Comparison of ENCODE assay signal across 8 cellular contexts in genomic region chr17:39699818-39700147, GRCh38. TPM values are rescaled to one million over a fixed set of nuclear protein-coding genes. Genes with fewer than 3 reads are reported as not detected.
DNase-seq lines count a peak whose midpoint lies in the region; ATAC-seq, FAIRE-seq and TF ChIP-seq lines count a peak whose summit lies in the region.

Gene ERBB2 (plus strand): TSS chr17:39700064. CDS start chr17:39700239, 175 bp downstream.

- CTCF ChIA-PET in activated naive CD4-positive, alpha-beta T cell treated with anti-CD3 and anti-CD28 coated beads, Interleukin-2, amount 10 ng/mL, durations not matched to agents 7 days and 5 days (lab: Charles Lee) = interaction anchor here (1.0 kb wide), 1 partner anchor 11 kb away, joined by 3 read pairs; the partner anchor contains the start of gene PGAP3
- CTCF ChIA-PET in HepG2 (lab: Yijun Ruan, JAX; ENCODE audit: low intra/inter-chr PET ratio, low total read pairs) = no interaction called here

- TF ChIP-seq POLR2A in HepG2 (IDR thresholded peaks at IDR 0.05; ENCODE audit: insufficient read depth in 1 of 2, low read depth in 2 of 2, low read length in 2 of 2) = peak; percentile 53 to 73

- TF ChIP-seq CTCF in HepG2 (CRISPR knock-in tag; IDR thresholded peaks at IDR 0.05) = 0 out of 2 replicates have a peak, but pooled peaks have one; percentile 14

- no peak for TF ChIP-seq EP300 in HepG2 (IDR thresholded peaks at IDR 0.05; ENCODE audit: low read depth in 2 of 2, low read length in 2 of 2)
- TF ChIP-seq EP300 in HepG2 (CRISPR knock-in tag; IDR thresholded peaks at IDR 0.05; ENCODE audit: borderline replicate concordance) = no peak

- DNase-seq in activated naive CD4-positive, alpha-beta T cell treated with anti-CD3 and anti-CD28 coated beads, Interleukin-2, amount 10 ng/mL, durations not matched to agents 7 days and 5 days = no peak
- DNase-seq in activated naive CD4-positive, alpha-beta T cell (lab: John Stamatoyannopoulos, UW) = no peak
- DNase-seq in dermis blood vessel endothelial cell = peak; percentile 12
- peak; percentile 64 for DNase-seq in HepG2 (ENCODE audit: low spot score)
- no peak for DNase-seq in activated CD4-positive, alpha-beta T cell treated with anti-CD3 and anti-CD28 coated beads for 4 hours

- H3K27ac ChIP-seq in HepG2 (ENCODE audit: extremely low read length, insufficient read depth, low read length) (peak within 1 kb of the TSS; percentile 78), stomach smooth muscle (ENCODE audit: low read length) (peak within 1 kb of the TSS; percentile 62)

- H3K4me3 ChIP-seq in HepG2 (replicated peaks in 1 of 3; ENCODE audit: insufficient read depth in 1 of 3, low read depth in 2 of 3, low read length in 3 of 3) = peak within 1 kb of the TSS; percentile 90 to 94 (median 90)
- peak within 1 kb of the TSS; percentile 72 to 79 for H3K4me3 ChIP-seq in stomach smooth muscle (ENCODE audit: low read length in 2 of 2)

- WGBS in HepG2 (ENCODE audit: low lambda C conversion rate) = 2% methylated on average over 12 of the region's 20 CpGs

- peak; percentile 20 for ATAC-seq in HepG2
- no peak for ATAC-seq in HG03571 (IDR thresholded peaks at IDR 0.05; ENCODE audit: unreplicated experiment)
- ATAC-seq in HG02678 (IDR thresholded peaks at IDR 0.05; ENCODE audit: unreplicated experiment) = no peak

- H4K20me1 ChIP-seq in HepG2 (ENCODE audit: insufficient read depth, low read length) = peaks cover 6% of the 10 kb centered on the region; the same call in 1 of the 2 replicates

- H3K4me1 ChIP-seq in HepG2 (ENCODE audit: insufficient read depth, low read length) = peaks cover 78% of the 10 kb centered on the region
- H3K4me1 ChIP-seq in stomach smooth muscle (ENCODE audit: control insufficient read depth, insufficient read depth, low read length) = peaks cover 28% of the 10 kb centered on the region

- peak within 1 kb of the TSS; percentile 92 for H3K4me2 ChIP-seq in HepG2 (ENCODE audit: low read depth, low read length)

- H3K27me3 ChIP-seq in HepG2 (ENCODE audit: control insufficient read depth in 1 of 2, insufficient read depth in 2 of 2, low read length in 2 of 2) (no peaks in the 10 kb centered on the region), stomach smooth muscle (ENCODE audit: control insufficient read depth in 1 of 2, insufficient read depth in 2 of 2, low read length in 2 of 2) (no peaks in the 10 kb centered on the region)

- no peaks in the 10 kb centered on the region for H3K9me3 ChIP-seq in HepG2 (ENCODE audit: low read length)
- H3K9me3 ChIP-seq in stomach smooth muscle (ENCODE audit: control insufficient read depth in 2 of 2, low read length in 2 of 2) = no peaks in the 10 kb centered on the region

- H3K9me3 Mint-ChIP-seq in activated naive CD4-positive, alpha-beta T cell treated with anti-CD3 and anti-CD28 coated beads, Interleukin-2, amount 10 ng/mL, durations not matched to agents 7 days and 5 days = no peaks in the 10 kb centered on the region

- H3K27me3 Mint-ChIP-seq in activated naive CD4-positive, alpha-beta T cell treated with anti-CD3 and anti-CD28 coated beads, Interleukin-2, amount 10 ng/mL, durations not matched to agents 7 days and 5 days = peaks cover 74% of the 10 kb centered on the region

- H3K4me3 Mint-ChIP-seq in activated naive CD4-positive, alpha-beta T cell treated with anti-CD3 and anti-CD28 coated beads, Interleukin-2, amount 10 ng/mL, durations not matched to agents 7 days and 5 days = peak within 1 kb of the TSS; percentile 43

- intact Hi-C loops in HepG2 (cut with micrococcal nuclease; ENCODE audit: unreplicated experiment) = no loop called here

- no TSS peak for BruUV-seq in HepG2 (replicated peaks; lab: Mats Ljungman, UMichigan)

- H3K36me3 ChIP-seq in HepG2 (replicated peaks in 1 of 2; ENCODE audit: control insufficient read depth in 1 of 2, insufficient read depth in 2 of 2, low read length in 2 of 2) (peaks cover 0 to 2% of the 10 kb centered on the region in 2 experiments; a peak in 2 of 5 replicates), stomach smooth muscle (ENCODE audit: control insufficient read depth in 2 of 2, insufficient read depth in 2 of 2, low read length in 2 of 2) (no peaks in the 10 kb centered on the region)

- no peaks in the 10 kb centered on the region for H3K36me3 Mint-ChIP-seq in activated naive CD4-positive, alpha-beta T cell treated with anti-CD3 and anti-CD28 coated beads, Interleukin-2, amount 10 ng/mL, durations not matched to agents 7 days and 5 days

- peak; percentile 77 for FAIRE-seq in HepG2 (lab: Jason Lieb, UNC)

- H3K4me1 Mint-ChIP-seq in activated naive CD4-positive, alpha-beta T cell treated with anti-CD3 and anti-CD28 coated beads, Interleukin-2, amount 10 ng/mL, durations not matched to agents 7 days and 5 days = peaks cover 10% of the 10 kb centered on the region

- POLR2A ChIA-PET in HepG2 (lab: Yijun Ruan, JAX) = interaction anchor here (0.9 to 6.6 kb wide), 13 partner anchors 12 to 69 kb away, joined by 3 to 118 read pairs (median 11); partner anchors contain the start of genes GRB7, MIEN1, PGAP3 and STARD3

- in situ Hi-C loops in HepG2 (cut with HindIII; ENCODE audit: extremely low pct_ligation_motif_present, low pct_unique_long_range_greater_than_20kb) = no loop called here

- H3K9ac ChIP-seq in HepG2 (ENCODE audit: insufficient read depth, low read depth, low read length) (peak within 1 kb of the TSS; percentile 88), stomach smooth muscle (ENCODE audit: low read length in 2 of 2) (peak within 1 kb of the TSS; percentile 73 to 78)

- no peak within 1 kb of the TSS for H2AFZ ChIP-seq in HepG2 (ENCODE audit: low read length)

- H3K27ac Mint-ChIP-seq in activated naive CD4-positive, alpha-beta T cell treated with anti-CD3 and anti-CD28 coated beads, Interleukin-2, amount 10 ng/mL, durations not matched to agents 7 days and 5 days = no peak within 1 kb of the TSS

- TF ChIP-seq RAD21 in HepG2 (CRISPR knock-in tag; IDR thresholded peaks at IDR 0.05) = no peak

- H3K79me2 ChIP-seq in HepG2 (ENCODE audit: insufficient read depth, low read length) = peaks cover 55% of the 10 kb centered on the region

TF ChIP-seq in HepG2, 621 proteins besides CTCF, POLR2A, EP300 and RAD21 (continues in another document):
- TF ChIP-seq DMAP1 (CRISPR knock-in tag; IDR thresholded peaks at IDR 0.05) = peak; percentile 55; the same call in 1 of the 2 replicates
- TF ChIP-seq ATF2 (CRISPR knock-in tag; IDR thresholded peaks at IDR 0.05) = 0 out of 2 replicates have a peak, but pooled peaks have one; percentile 8
- no peak for TF ChIP-seq SMYD3 (CRISPR knock-in tag; IDR thresholded peaks at IDR 0.05)
- no peak for TF ChIP-seq PBX2 (CRISPR knock-in tag; IDR thresholded peaks at IDR 0.05)

RNA-seq across cellular contexts. Expression of gene ERBB2, which starts in this region (rescaled TPM):
- 3.4 and 4.4 TPM in 2 replicates for total RNA-seq in dermis blood vessel endothelial cell
- 30.2 and 64.1 TPM in 2 replicates for total RNA-seq in HepG2 (2016; rRNA removed; fragmentation: Illumina TruSeq; extraction: Trizol)
- total RNA-seq in HepG2 (2016; cell fraction: cytosol; rRNA removed; fragmentation: Illumina TruSeq; extraction: Trizol; ENCODE audit: low read depth) = 29.4 and 32.0 TPM in 2 replicates
- 24.5 and 63.0 TPM in 2 replicates for total RNA-seq in HepG2 (2016; cell fraction: insoluble cytoplasmic fraction; rRNA removed; fragmentation: Illumina TruSeq; extraction: Trizol)
- total RNA-seq in HepG2 (2016; cell fraction: membrane; rRNA removed; fragmentation: Illumina TruSeq; extraction: Trizol) = 21.8 and 22.8 TPM in 2 replicates
- total RNA-seq in HepG2 (2016; cell fraction: nucleus; rRNA removed; fragmentation: Illumina TruSeq; extraction: Trizol) = 81.6 and 99.0 TPM in 2 replicates
- polyA plus RNA-seq in HepG2 (2011; rRNA removed) = 57.7 and 77.7 TPM in 2 replicates
- 36.7 and 42.6 TPM in 2 replicates for polyA plus RNA-seq in HepG2 (2011; cell fraction: cytosol; rRNA removed)
- polyA plus RNA-seq in HepG2 (2011; cell fraction: nucleus; rRNA removed) = 210 and 211 TPM in 2 replicates
- 69.2 and 69.6 TPM in 2 replicates for polyA plus RNA-seq in HepG2 (2012)
- polyA plus RNA-seq in HepG2 (2016; cell fraction: cytosol; fragmentation: Illumina TruSeq; extraction: Trizol; ENCODE audit: low read depth) = 4.2 and 4.3 TPM in 2 replicates
- polyA plus RNA-seq in HepG2 (2016; cell fraction: insoluble cytoplasmic fraction; fragmentation: Illumina TruSeq; extraction: Trizol; ENCODE audit: low read depth) = 25.3 and 32.1 TPM in 2 replicates
- polyA plus RNA-seq in HepG2 (2016; cell fraction: membrane; fragmentation: Illumina TruSeq; extraction: Trizol; ENCODE audit: low read depth) = 8.5 and 9.9 TPM in 2 replicates
- polyA plus RNA-seq in HepG2 (2016; cell fraction: nucleus; fragmentation: Illumina TruSeq; extraction: Trizol; ENCODE audit: insufficient read depth, low read depth) = 149 and 153 TPM in 2 replicates
- polyA minus RNA-seq in HepG2 (2011; rRNA and poly(A)+ RNA removed; ENCODE audit: low replicate concordance) = 39.8 and 292 TPM in 2 replicates
- 52.4 and 60.7 TPM in 2 replicates for polyA minus RNA-seq in HepG2 (2011; cell fraction: cytosol; rRNA and poly(A)+ RNA removed)
- polyA minus RNA-seq in HepG2 (2011; cell fraction: nucleus; rRNA and poly(A)+ RNA removed) = 58.8 and 83.7 TPM in 2 replicates

Comparison
In these comparisons a context has a peak if more than half of its experiments do, and no peak if none do; other contexts are left out.
1. DNase-seq: peak in dermis blood vessel endothelial cell (single experiment) and HepG2 (single experiment); none in activated naive CD4-positive, alpha-beta T cell treated with anti-CD3 and anti-CD28 coated beads, Interleukin-2, amount 10 ng/mL, durations not matched to agents 7 days and 5 days (single experiment), activated naive CD4-positive, alpha-beta T cell (0 of 4) and activated CD4-positive, alpha-beta T cell treated with anti-CD3 and anti-CD28 coated beads for 4 hours (0 of 2).